ENCODE assay signal across 1 cellular context in the genomic region with DNA sequence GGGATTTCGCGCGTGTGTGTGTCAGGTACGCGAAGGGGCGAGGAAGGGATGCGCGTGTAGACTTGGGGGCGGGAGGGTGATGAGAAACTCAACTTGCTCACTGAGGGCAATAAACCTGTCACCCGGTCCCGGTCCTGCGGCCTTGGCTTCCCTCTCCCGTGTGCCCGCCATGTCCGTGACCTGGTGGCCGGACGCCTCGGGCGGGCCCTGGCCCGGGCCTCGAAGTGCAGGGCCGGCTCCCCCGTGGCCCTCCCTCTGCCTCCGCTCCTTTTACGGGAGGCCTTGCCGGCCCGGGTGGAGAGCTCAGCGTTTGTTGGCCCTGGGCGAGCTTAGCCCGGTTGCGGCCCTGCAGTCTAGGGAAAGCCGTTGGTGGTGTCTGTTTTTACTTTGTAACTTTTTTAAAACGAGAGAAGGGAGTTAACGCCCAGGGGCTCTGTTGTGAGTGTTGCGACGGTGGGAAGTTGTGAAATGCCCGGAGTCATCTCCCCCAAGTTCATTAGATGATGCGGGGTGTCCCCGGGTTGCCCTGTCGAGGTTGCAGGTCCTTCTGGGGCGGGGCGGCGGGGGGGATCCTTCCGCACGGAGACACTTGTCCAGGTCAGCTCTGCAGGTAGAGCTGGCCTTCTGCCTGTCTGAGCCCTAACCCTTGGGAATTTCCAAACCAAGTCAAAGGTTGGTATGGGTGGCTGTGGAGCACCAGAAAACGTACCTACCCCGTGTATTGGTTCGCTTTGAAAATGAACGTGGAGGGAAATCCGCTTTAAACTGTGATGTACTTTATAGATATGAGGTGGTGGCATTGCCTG.
TF ChIP-seq lines count a peak whose summit lies in the region.

No MANE protein-coding gene starts in this region.

TF ChIP-seq in HepG2, 621 proteins besides CTCF, POLR2A, EP300 and RAD21 (continued from another document):
- no peak for TF ChIP-seq USF2 (IDR thresholded peaks at IDR 0.05; ENCODE audit: low read depth, low read length)
- 0 out of 2 replicates have a peak, but pooled peaks have one; percentile 12 for TF ChIP-seq USF2 (CRISPR knock-in tag; IDR thresholded peaks at IDR 0.05; ENCODE audit: borderline replicate concordance)
- peak; percentile 59; the same call in 1 of the 2 replicates for TF ChIP-seq ZNF350 (CRISPR knock-in tag; IDR thresholded peaks at IDR 0.05; ENCODE audit: borderline replicate concordance, low read depth)
- 0 out of 2 replicates have a peak, but pooled peaks have one; percentile 32 for TF ChIP-seq AKAP8 (CRISPR knock-in tag; IDR thresholded peaks at IDR 0.05)
- peak; percentile 5; the same call in 1 of the 2 replicates for TF ChIP-seq ZMAT3 (CRISPR knock-in tag; conservative IDR thresholded peaks at IDR 0.05)
- TF ChIP-seq ZNF121 (CRISPR knock-in tag; IDR thresholded peaks at IDR 0.05): no peak
- TF ChIP-seq, protein P1, sequence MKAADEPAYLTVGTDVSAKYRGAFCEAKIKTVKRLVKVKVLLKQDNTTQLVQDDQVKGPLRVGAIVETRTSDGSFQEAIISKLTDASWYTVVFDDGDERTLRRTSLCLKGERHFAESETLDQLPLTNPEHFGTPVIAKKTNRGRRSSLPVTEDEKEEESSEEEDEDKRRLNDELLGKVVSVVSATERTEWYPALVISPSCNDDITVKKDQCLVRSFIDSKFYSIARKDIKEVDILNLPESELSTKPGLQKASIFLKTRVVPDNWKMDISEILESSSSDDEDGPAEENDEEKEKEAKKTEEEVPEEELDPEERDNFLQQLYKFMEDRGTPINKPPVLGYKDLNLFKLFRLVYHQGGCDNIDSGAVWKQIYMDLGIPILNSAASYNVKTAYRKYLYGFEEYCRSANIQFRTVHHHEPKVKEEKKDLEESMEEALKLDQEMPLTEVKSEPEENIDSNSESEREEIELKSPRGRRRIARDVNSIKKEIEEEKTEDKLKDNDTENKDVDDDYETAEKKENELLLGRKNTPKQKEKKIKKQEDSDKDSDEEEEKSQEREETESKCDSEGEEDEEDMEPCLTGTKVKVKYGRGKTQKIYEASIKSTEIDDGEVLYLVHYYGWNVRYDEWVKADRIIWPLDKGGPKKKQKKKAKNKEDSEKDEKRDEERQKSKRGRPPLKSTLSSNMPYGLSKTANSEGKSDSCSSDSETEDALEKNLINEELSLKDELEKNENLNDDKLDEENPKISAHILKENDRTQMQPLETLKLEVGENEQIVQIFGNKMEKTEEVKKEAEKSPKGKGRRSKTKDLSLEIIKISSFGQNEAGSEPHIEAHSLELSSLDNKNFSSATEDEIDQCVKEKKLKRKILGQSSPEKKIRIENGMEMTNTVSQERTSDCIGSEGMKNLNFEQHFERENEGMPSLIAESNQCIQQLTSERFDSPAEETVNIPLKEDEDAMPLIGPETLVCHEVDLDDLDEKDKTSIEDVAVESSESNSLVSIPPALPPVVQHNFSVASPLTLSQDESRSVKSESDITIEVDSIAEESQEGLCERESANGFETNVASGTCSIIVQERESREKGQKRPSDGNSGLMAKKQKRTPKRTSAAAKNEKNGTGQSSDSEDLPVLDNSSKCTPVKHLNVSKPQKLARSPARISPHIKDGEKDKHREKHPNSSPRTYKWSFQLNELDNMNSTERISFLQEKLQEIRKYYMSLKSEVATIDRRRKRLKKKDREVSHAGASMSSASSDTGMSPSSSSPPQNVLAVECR (CRISPR knock-in tag; IDR thresholded peaks at IDR 0.05; ENCODE audit: borderline replicate concordance): peak; percentile 46; the same call in 1 of the 2 replicates
- TF ChIP-seq ZNF501 (CRISPR knock-in tag; IDR thresholded peaks at IDR 0.05): 0 out of 2 replicates have a peak, but pooled peaks have one; percentile 20
- TF ChIP-seq SNAI1 (CRISPR knock-in tag; IDR thresholded peaks at IDR 0.05; ENCODE audit: borderline replicate concordance): peak; percentile 31; the same call in 1 of the 2 replicates
- peak; percentile 16; the same call in 1 of the 2 replicates for TF ChIP-seq CEBPB (IDR thresholded peaks at IDR 0.05; ENCODE audit: borderline replicate concordance, low read depth, low read length)
- TF ChIP-seq SAP130 (CRISPR knock-in tag; IDR thresholded peaks at IDR 0.05; ENCODE audit: low read depth): peak; percentile 43
- peak; percentile 63; the same call in 1 of the 2 replicates for TF ChIP-seq HIVEP1 (CRISPR knock-in tag; IDR thresholded peaks at IDR 0.05)
- TF ChIP-seq, protein P2, sequence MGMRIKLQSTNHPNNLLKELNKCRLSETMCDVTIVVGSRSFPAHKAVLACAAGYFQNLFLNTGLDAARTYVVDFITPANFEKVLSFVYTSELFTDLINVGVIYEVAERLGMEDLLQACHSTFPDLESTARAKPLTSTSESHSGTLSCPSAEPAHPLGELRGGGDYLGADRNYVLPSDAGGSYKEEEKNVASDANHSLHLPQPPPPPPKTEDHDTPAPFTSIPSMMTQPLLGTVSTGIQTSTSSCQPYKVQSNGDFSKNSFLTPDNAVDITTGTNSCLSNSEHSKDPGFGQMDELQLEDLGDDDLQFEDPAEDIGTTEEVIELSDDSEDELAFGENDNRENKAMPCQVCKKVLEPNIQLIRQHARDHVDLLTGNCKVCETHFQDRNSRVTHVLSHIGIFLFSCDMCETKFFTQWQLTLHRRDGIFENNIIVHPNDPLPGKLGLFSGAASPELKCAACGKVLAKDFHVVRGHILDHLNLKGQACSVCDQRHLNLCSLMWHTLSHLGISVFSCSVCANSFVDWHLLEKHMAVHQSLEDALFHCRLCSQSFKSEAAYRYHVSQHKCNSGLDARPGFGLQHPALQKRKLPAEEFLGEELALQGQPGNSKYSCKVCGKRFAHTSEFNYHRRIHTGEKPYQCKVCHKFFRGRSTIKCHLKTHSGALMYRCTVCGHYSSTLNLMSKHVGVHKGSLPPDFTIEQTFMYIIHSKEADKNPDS (CRISPR knock-in tag; IDR thresholded peaks at IDR 0.05): no peak
- TF ChIP-seq MAZ (IDR thresholded peaks at IDR 0.05; ENCODE audit: borderline replicate concordance, low read depth, low read length): no peak
- TF ChIP-seq MAZ (CRISPR knock-in tag; IDR thresholded peaks at IDR 0.05; ENCODE audit: low read depth): 0 out of 2 replicates have a peak, but pooled peaks have one; percentile 31
- peak; percentile 32; the same call in 1 of the 2 replicates for TF ChIP-seq MEF2D (CRISPR knock-in tag; IDR thresholded peaks at IDR 0.05)
- TF ChIP-seq SAFB2 (CRISPR knock-in tag; IDR thresholded peaks at IDR 0.05; ENCODE audit: borderline replicate concordance, low read depth): 0 out of 2 replicates have a peak, but pooled peaks have one; percentile 16
- no peak for TF ChIP-seq SMARCC2 (IDR thresholded peaks at IDR 0.05)
- no peak for TF ChIP-seq DNMT3B (CRISPR knock-in tag; conservative IDR thresholded peaks at IDR 0.05)
- peak; percentile 66 for TF ChIP-seq UBTF (CRISPR knock-in tag; IDR thresholded peaks at IDR 0.05)
TF ChIP-seq in HepG2: peak in this region for 37.
